16 cellular contexts compared by ENCODE assay signal in genomic region chr9:22343218-22343611, GRCh38.
"Had no signal": no experiment of that assay in that cellular context is flagged by ENCODE, and none has a peak within 500 bp of the region (broad histone marks: within the 10 kb centered on the region; RNA-seq: fewer than 3 reads in every experiment).

No MANE protein-coding gene starts in this region.

- H3K27me3 Mint-ChIP-seq: activated CD4-positive, alpha-beta T cell treated with anti-CD3 and anti-CD28 coated beads, Interleukin-2, amount 10 ng/mL, durations not matched to agents 24 days and 14 days; activated CD8-positive, alpha-beta T cell treated with anti-CD3 and anti-CD28 coated beads for 36 hours; central memory CD8-positive, alpha-beta T cell; naive thymus-derived CD8-positive, alpha-beta T cell; stimulated activated naive B cell treated with anti-CD40 and anti-IgM and Interleukin-4, amounts not matched to agents 10 μg/mL and 1 μg/mL and 100 μg/mL, for 72 hours had no signal

- H3K9me3 Mint-ChIP-seq: activated CD4-positive, alpha-beta T cell treated with anti-CD3 and anti-CD28 coated beads, Interleukin-2, amount 10 ng/mL, durations not matched to agents 24 days and 14 days; activated CD8-positive, alpha-beta T cell treated with anti-CD3 and anti-CD28 coated beads for 36 hours; activated T-helper 2 cell treated with anti-CD3 and anti-CD28 coated beads, Interferon-gamma antibody, Interleukin-2, Interleukin-4, amounts not matched to agents 10 μg/mL and 5 μg/mL and 100 μg/mL, durations not matched to agents 14 hours and 24 hours and 36 hours; central memory CD8-positive, alpha-beta T cell; stimulated activated naive B cell treated with anti-CD40 and anti-IgM and Interleukin-4, amounts not matched to agents 10 μg/mL and 1 μg/mL and 100 μg/mL, for 72 hours had no signal

- H3K4me1 Mint-ChIP-seq: activated CD4-positive, alpha-beta T cell treated with anti-CD3 and anti-CD28 coated beads, Interleukin-2, amount 10 ng/mL, durations not matched to agents 24 days and 14 days; central memory CD8-positive, alpha-beta T cell; immature natural killer cell; naive thymus-derived CD8-positive, alpha-beta T cell; stimulated activated naive B cell treated with anti-CD40 and anti-IgM and Interleukin-4, amounts not matched to agents 10 μg/mL and 1 μg/mL and 100 μg/mL, for 72 hours had no signal

- H3K36me3 Mint-ChIP-seq: immature natural killer cell; naive thymus-derived CD8-positive, alpha-beta T cell; stimulated activated naive B cell treated with anti-CD40 and anti-IgM and Interleukin-4, amounts not matched to agents 10 μg/mL and 1 μg/mL and 100 μg/mL, for 72 hours had no signal

- ATAC-seq: activated CD8-positive, alpha-beta T cell treated with anti-CD3 and anti-CD28 coated beads for 36 hours; gastrocnemius medialis; heart left ventricle; naive thymus-derived CD8-positive, alpha-beta T cell; stimulated activated naive B cell treated with anti-CD40 and anti-IgM and Interleukin-4, amounts not matched to agents 10 μg/mL and 1 μg/mL and 100 μg/mL, for 72 hours had no signal

- H3K27ac ChIP-seq: coronary artery, gastrocnemius medialis, heart left ventricle, neutrophil, tibial artery had no signal

- H3K27me3 ChIP-seq: gastrocnemius medialis, heart left ventricle, neutrophil, sigmoid colon, tibial artery had no signal

- H3K4me3 ChIP-seq: coronary artery, gastrocnemius medialis, heart left ventricle, sigmoid colon, tibial artery had no signal

- H3K27ac Mint-ChIP-seq: activated CD4-positive, alpha-beta T cell treated with anti-CD3 and anti-CD28 coated beads, Interleukin-2, amount 10 ng/mL, durations not matched to agents 24 days and 14 days; activated CD8-positive, alpha-beta T cell treated with anti-CD3 and anti-CD28 coated beads for 36 hours; activated naive CD4-positive, alpha-beta T cell treated with anti-CD3 and anti-CD28 coated beads for 36 hours; activated T-helper 2 cell treated with anti-CD3 and anti-CD28 coated beads, Interferon-gamma antibody, Interleukin-2, Interleukin-4, amounts not matched to agents 10 μg/mL and 5 μg/mL and 100 μg/mL, durations not matched to agents 14 hours and 24 hours and 36 hours; immature natural killer cell; naive thymus-derived CD8-positive, alpha-beta T cell; stimulated activated naive B cell treated with anti-CD40 and anti-IgM and Interleukin-4, amounts not matched to agents 10 μg/mL and 1 μg/mL and 100 μg/mL, for 72 hours had no signal

- H3K4me1 ChIP-seq: gastrocnemius medialis, heart left ventricle had no signal

- H3K4me3 Mint-ChIP-seq: activated CD4-positive, alpha-beta T cell treated with anti-CD3 and anti-CD28 coated beads, Interleukin-2, amount 10 ng/mL, durations not matched to agents 24 days and 14 days; activated CD8-positive, alpha-beta T cell treated with anti-CD3 and anti-CD28 coated beads for 36 hours; activated naive CD4-positive, alpha-beta T cell treated with anti-CD3 and anti-CD28 coated beads for 36 hours; central memory CD8-positive, alpha-beta T cell; immature natural killer cell; naive thymus-derived CD8-positive, alpha-beta T cell; stimulated activated naive B cell treated with anti-CD40 and anti-IgM and Interleukin-4, amounts not matched to agents 10 μg/mL and 1 μg/mL and 100 μg/mL, for 72 hours had no signal

- H3K9me3 ChIP-seq: gastrocnemius medialis, heart left ventricle, neutrophil, sigmoid colon, tibial artery had no signal

- H3K36me3 ChIP-seq: gastrocnemius medialis, heart left ventricle, neutrophil, sigmoid colon, tibial artery had no signal

- DNase-seq: activated CD4-positive, alpha-beta T cell treated with anti-CD3 and anti-CD28 coated beads, Interleukin-2, amount 10 ng/mL, durations not matched to agents 24 days and 14 days; activated CD8-positive, alpha-beta T cell treated with anti-CD3 and anti-CD28 coated beads for 36 hours; activated naive CD4-positive, alpha-beta T cell treated with anti-CD3 and anti-CD28 coated beads for 36 hours; activated T-cell treated with anti-CD3 and anti-CD28 coated beads, Interleukin-2, amount 50 U/mL, for 1 hour; anterior cingulate cortex; gastrocnemius medialis; heart left ventricle; immature natural killer cell; naive thymus-derived CD8-positive, alpha-beta T cell; sigmoid colon; stimulated activated naive B cell treated with anti-CD40 and anti-IgM and Interleukin-4, amounts not matched to agents 10 μg/mL and 1 μg/mL and 100 μg/mL, for 72 hours had no signal
